26 cellular contexts compared by ENCODE assay signal in genomic region chr1:89531480-89532139, GRCh38. TPM values are rescaled to one million over a fixed set of nuclear protein-coding genes. Genes with fewer than 3 reads are reported as not detected.
A peak's percentile ranks its signal among the peaks of the same experiment; 100 is the strongest.
DNase-seq lines count a peak whose midpoint lies in the region; ATAC-seq, FAIRE-seq and TF ChIP-seq lines count a peak whose summit lies in the region.
"Had no signal": no experiment of that assay in that cellular context is flagged by ENCODE, and none has a peak within 500 bp of the region (broad histone marks: within the 10 kb centered on the region; RNA-seq: fewer than 3 reads in every experiment).

No MANE protein-coding gene starts in this region.

- POLR2A ChIA-PET in WTC11 (lab: Charles Lee): no interaction called here

- no peaks in the 10 kb centered on the region for H3K27me3 Mint-ChIP-seq in activated T-cell treated with anti-CD3 and anti-CD28 coated beads, Interleukin-2, amount 50 U/mL, for 72 hours (ENCODE audit: low read depth)
- H3K27me3 Mint-ChIP-seq in WTC11 (ENCODE audit: low read depth): no peaks in the 10 kb centered on the region
- H3K27me3 Mint-ChIP-seq: naive thymus-derived CD8-positive, alpha-beta T cell had no signal

- WGBS in small intestine, 3 donors: 84 to 87% (median 85%) methylated on average over 3 of the region's 3 CpGs

- H3K36me3 ChIP-seq in small intestine (ENCODE audit: control insufficient read depth in 2 of 2, insufficient read depth in 2 of 2, low read length in 2 of 2): no peaks in the 10 kb centered on the region
- H3K36me3 ChIP-seq: BE2C, sigmoid colon had no signal

- peak overlapping the region in 7 of 59 donors; percentile 2 to 33 (median 19) for H3K4me3 ChIP-seq in dorsolateral prefrontal cortex
- H3K4me3 ChIP-seq in small intestine (ENCODE audit: low read depth in 1 of 2, low read length in 2 of 2): no peak overlapping the region
- H3K4me3 ChIP-seq: sigmoid colon, SK-N-MC had no signal

- ATAC-seq in activated T-cell treated with anti-CD3 and anti-CD28 coated beads, Interleukin-2, amount 50 U/mL, for 72 hours (replicated peaks in 1 of 2): no peak
- ATAC-seq in WTC11: no peak
- no peak for ATAC-seq in GM21423 (IDR thresholded peaks at IDR 0.05; ENCODE audit: unreplicated experiment)
- ATAC-seq: CD8-positive, alpha-beta T cell; esophagus mucosa; naive thymus-derived CD8-positive, alpha-beta T cell had no signal

- FAIRE-seq in small intestine (lab: Jason Lieb, UNC): no peak
- FAIRE-seq: keratinocyte had no signal

- peak overlapping the region; percentile 41 for H3K27ac Mint-ChIP-seq in activated T-cell treated with anti-CD3 and anti-CD28 coated beads, Interleukin-2, amount 50 U/mL, for 72 hours
- H3K27ac Mint-ChIP-seq in WTC11: peak overlapping the region; percentile 55; the same call in 1 of the 2 replicates
- H3K27ac Mint-ChIP-seq: CD8-positive, alpha-beta T cell had no signal

- H3K27ac ChIP-seq in dorsolateral prefrontal cortex (peak overlapping the region in 52 of 59 donors; percentile 3 to 98 (median 62)), small intestine (ENCODE audit: low read depth in 1 of 2, low read length in 1 of 2) (no peak overlapping the region)
- H3K27ac ChIP-seq: sigmoid colon, SK-N-MC had no signal

- H3K27me3 ChIP-seq in dorsolateral prefrontal cortex (no peaks in the 10 kb centered on the region), small intestine (ENCODE audit: control insufficient read depth in 2 of 2, insufficient read depth in 2 of 2, low read length in 2 of 2) (no peaks in the 10 kb centered on the region)
- H3K27me3 ChIP-seq: BE2C, sigmoid colon had no signal

- CTCF ChIA-PET in WTC11 (lab: Charles Lee): interaction anchor here (0.7 to 2.3 kb wide), 3 partner anchors 48 to 231 kb away, joined by 3 to 5 read pairs (median 4); no protein-coding TSS in a partner anchor

- no peaks in the 10 kb centered on the region for H3K9me3 ChIP-seq in small intestine (ENCODE audit: control insufficient read depth, low read depth)
- H3K9me3 ChIP-seq: BE2C, sigmoid colon had no signal

- H3K36me3 Mint-ChIP-seq in activated T-cell treated with anti-CD3 and anti-CD28 coated beads, Interleukin-2, amount 50 U/mL, for 72 hours (ENCODE audit: insufficient read depth in 2 of 2): peaks cover 15 to 29% of the 10 kb centered on the region in 2 donors
- no peaks in the 10 kb centered on the region for H3K36me3 Mint-ChIP-seq in WTC11

- intact Hi-C loops in dorsolateral prefrontal cortex (cut with DNase I): no loop called here

- TF ChIP-seq CTCF in WTC11 (IDR thresholded peaks at IDR 0.05) (no peak), dorsolateral prefrontal cortex (IDR thresholded peaks at IDR 0.05 in 54 of 56, conservative IDR thresholded peaks at IDR 0.05 in 2 of 56; ENCODE audit: low read depth in 1 of 56, partially characterized antibody in 56 of 56) (no peak)

- no peak for DNase-seq in activated T-cell treated with anti-CD3 and anti-CD28 coated beads, Interleukin-2, amount 50 U/mL, for 72 hours
- no peak for DNase-seq in activated T-cell treated with anti-CD3 and anti-CD28 coated beads, Interleukin-2, amount 50 U/mL, for 1 hour
- DNase-seq in WTC11 (ENCODE audit: low spot score) (no peak), dorsolateral prefrontal cortex (no peak), small intestine (peak; percentile 29), NCI-H2029 treated with DMSO at 0.1 percent for 48 hours (lab: John Stamatoyannopoulos, UW) (no peak), SIG-M5 treated with dmso at 0.1 percent for 504 hours (lab: John Stamatoyannopoulos, UW; ENCODE audit: unreplicated experiment) (no peak)
- DNase-seq: activated CD4-positive, CD25-positive, alpha-beta regulatory T cell treated with anti-CD3 and anti-CD28 coated beads, Interleukin-2, amount 50 U/mL, for 72 hours; BE2C; CD8-positive, alpha-beta T cell; central memory CD4-positive, alpha-beta T cell; cortex of kidney; glutamatergic neuron; midbrain; naive thymus-derived CD8-positive, alpha-beta T cell; NCI-H2171 treated with DMSO at 0.1 percent for 48 hours; NCI-H510A treated with DMSO at 0.1 percent for 48 hours; OCI-M1; sigmoid colon; stimulated activated CD4-positive, alpha-beta T cell treated with anti-CD3 and anti-CD28 coated beads, Interleukin-4, amount 100 ng/mL, for 1 hour; T-helper 1 cell; trophoblast cell had no signal

- peaks cover 3 to 4% of the 10 kb centered on the region in 2 donors for H3K9me3 Mint-ChIP-seq in activated T-cell treated with anti-CD3 and anti-CD28 coated beads, Interleukin-2, amount 50 U/mL, for 72 hours
- no peaks in the 10 kb centered on the region for H3K9me3 Mint-ChIP-seq in WTC11
- H3K9me3 Mint-ChIP-seq: CD8-positive, alpha-beta T cell; naive thymus-derived CD8-positive, alpha-beta T cell had no signal

- peak overlapping the region; percentile 7 to 19 for H3K4me3 Mint-ChIP-seq in activated T-cell treated with anti-CD3 and anti-CD28 coated beads, Interleukin-2, amount 50 U/mL, for 72 hours
- H3K4me3 Mint-ChIP-seq in WTC11: peak overlapping the region; percentile 15; the same call in 1 of the 2 replicates
- H3K4me3 Mint-ChIP-seq: CD8-positive, alpha-beta T cell had no signal

- H3K4me1 ChIP-seq in small intestine (ENCODE audit: control insufficient read depth in 2 of 2, insufficient read depth in 1 of 2, low read depth in 1 of 2, low read length in 1 of 2): peaks cover 0 to 4% of the 10 kb centered on the region in 2 donors
- H3K4me1 ChIP-seq: BE2C had no signal

- peaks cover 69% of the 10 kb centered on the region for H3K4me1 Mint-ChIP-seq in activated T-cell treated with anti-CD3 and anti-CD28 coated beads, Interleukin-2, amount 50 U/mL, for 72 hours (ENCODE audit: low read depth)
- peaks cover 40% of the 10 kb centered on the region for H3K4me1 Mint-ChIP-seq in WTC11

TF ChIP-seq in WTC11, 78 proteins besides CTCF, POLR2A, EP300 and RAD21:
- TF ChIP-seq HMGA2 (CRISPR knock-in tag; IDR thresholded peaks at IDR 0.05) (no peak), GRHL2 (CRISPR knock-in tag; IDR thresholded peaks at IDR 0.05; ENCODE audit: insufficient replicate concordance, severe bottlenecking) (no peak), OVOL2 (CRISPR knock-in tag; IDR thresholded peaks at IDR 0.05; ENCODE audit: borderline replicate concordance) (no peak), ELF4 (CRISPR knock-in tag; IDR thresholded peaks at IDR 0.05; ENCODE audit: low read depth) (no peak), SMAD4 (CRISPR knock-in tag; IDR thresholded peaks at IDR 0.05) (no peak)
- TF ChIP-seq, protein P1, sequence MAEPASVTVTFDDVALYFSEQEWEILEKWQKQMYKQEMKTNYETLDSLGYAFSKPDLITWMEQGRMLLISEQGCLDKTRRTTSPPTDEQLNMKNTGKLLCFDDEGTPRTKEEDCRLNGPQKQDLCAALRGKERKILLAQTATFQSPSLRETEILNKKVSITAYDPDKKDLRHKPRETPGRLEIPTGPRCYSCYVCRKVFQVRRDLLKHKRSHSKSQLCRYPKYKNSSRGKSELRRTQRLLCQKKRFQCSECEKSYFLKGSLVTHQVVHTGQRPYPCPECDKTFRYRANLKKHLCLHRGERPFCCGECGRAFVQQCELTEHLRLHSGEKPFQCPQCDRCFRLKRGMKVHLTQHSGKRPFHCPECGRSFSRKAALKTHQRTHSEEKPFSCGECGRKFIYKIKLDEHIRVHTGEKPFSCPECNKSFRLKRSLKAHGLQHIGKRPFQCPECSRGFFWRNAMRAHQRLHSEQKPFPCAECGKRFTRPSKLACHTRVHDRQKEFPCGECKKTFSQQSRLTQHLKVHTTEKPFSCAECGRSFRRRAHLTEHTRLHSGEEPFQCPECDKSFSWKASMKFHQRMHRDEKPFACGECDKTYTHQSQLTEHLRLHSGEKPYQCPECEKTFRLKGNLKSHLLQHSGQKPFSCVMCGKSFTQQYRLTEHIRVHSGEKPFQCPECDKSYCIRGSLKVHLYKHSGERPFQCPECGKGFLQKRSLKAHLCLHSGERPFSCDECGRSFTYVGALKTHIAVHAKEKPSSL (CRISPR knock-in tag; conservative IDR thresholded peaks at IDR 0.05): no peak
- TF ChIP-seq, protein P2, sequence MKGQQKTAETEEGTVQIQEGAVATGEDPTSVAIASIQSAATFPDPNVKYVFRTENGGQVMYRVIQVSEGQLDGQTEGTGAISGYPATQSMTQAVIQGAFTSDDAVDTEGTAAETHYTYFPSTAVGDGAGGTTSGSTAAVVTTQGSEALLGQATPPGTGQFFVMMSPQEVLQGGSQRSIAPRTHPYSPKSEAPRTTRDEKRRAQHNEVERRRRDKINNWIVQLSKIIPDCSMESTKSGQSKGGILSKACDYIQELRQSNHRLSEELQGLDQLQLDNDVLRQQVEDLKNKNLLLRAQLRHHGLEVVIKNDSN (CRISPR knock-in tag; IDR thresholded peaks at IDR 0.05): no peak
- TF ChIP-seq, protein P3, sequence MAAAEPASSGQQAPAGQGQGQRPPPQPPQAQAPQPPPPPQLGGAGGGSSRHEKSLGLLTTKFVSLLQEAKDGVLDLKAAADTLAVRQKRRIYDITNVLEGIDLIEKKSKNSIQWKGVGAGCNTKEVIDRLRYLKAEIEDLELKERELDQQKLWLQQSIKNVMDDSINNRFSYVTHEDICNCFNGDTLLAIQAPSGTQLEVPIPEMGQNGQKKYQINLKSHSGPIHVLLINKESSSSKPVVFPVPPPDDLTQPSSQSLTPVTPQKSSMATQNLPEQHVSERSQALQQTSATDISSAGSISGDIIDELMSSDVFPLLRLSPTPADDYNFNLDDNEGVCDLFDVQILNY (CRISPR knock-in tag; IDR thresholded peaks at IDR 0.05): no peak

RNA-seq across cellular contexts. Expression of gene LRRC8B, which starts 7.0 kb away (rescaled TPM):
- 10 to 100 TPM; 33.8 to 38.9 TPM for total RNA-seq in activated T-cell treated with anti-CD3 and anti-CD28 coated beads, Interleukin-2, amount 50 U/mL, for 72 hours
- total RNA-seq in WTC11 (2021): 23.6 to 25.5 TPM (median 24.2 TPM) in 3 replicates
- 100 to 1,000 TPM in 21 of 120 experiments, 10 to 100 TPM in 99; 38.4 to 137 (median 85.9) TPM for total RNA-seq in dorsolateral prefrontal cortex
- 1 to 10 TPM; 1.6 to 5.7 (median 2.7) TPM for polyA plus RNA-seq in small intestine

Comparison
In these comparisons a context has a peak if more than half of its experiments do, and no peak if none do; other contexts are left out.
1. H3K27ac ChIP-seq: peak in dorsolateral prefrontal cortex (52 of 59); none in small intestine (0 of 2).